Comparison of ENCODE assay signal across 19 cellular contexts in genomic region chr20:57757767-57758166, GRCh38. TPM values are rescaled to one million over a fixed set of nuclear protein-coding genes. Genes with fewer than 3 reads are reported as not detected.
DNase-seq lines count a peak whose midpoint lies in the region; ATAC-seq and TF ChIP-seq lines count a peak whose summit lies in the region.
"Had no signal": no experiment of that assay in that cellular context is flagged by ENCODE, and none has a peak within 500 bp of the region (broad histone marks: within the 10 kb centered on the region; RNA-seq: fewer than 3 reads in every experiment).

No MANE protein-coding gene starts in this region.

- no peak overlapping the region for H3K4ac ChIP-seq in trophoblast cell (ENCODE audit: low read depth, low read length)

- peaks cover 6 to 13% of the 10 kb centered on the region in 2 experiments for H3K4me1 ChIP-seq in trophoblast cell (ENCODE audit: control insufficient read depth in 1 of 2, insufficient read depth in 2 of 2, low read length in 2 of 2)

- peak overlapping the region; percentile 64 for H2AK5ac ChIP-seq in trophoblast cell (ENCODE audit: low read length)

- H3K4me3 ChIP-seq in LNCaP clone FGC (ENCODE audit: low read depth, low read length) (no peak overlapping the region), trophoblast cell (ENCODE audit: low read depth, low read length) (no peak overlapping the region)
- H3K4me3 ChIP-seq: A549; BLaER1 treated with 17β-estradiol and CSF1 and Interleukin-3, amounts not matched to agents 10 nM and 100 nM; GM12878 had no signal

- no CpG with 5 or more reads among the region's 1 CpG for WGBS in trophoblast cell (ENCODE audit: extremely low coverage, insufficient coverage, insufficient read length)

- no peak overlapping the region for H3K18ac ChIP-seq in trophoblast cell (ENCODE audit: low read length)

- H2BK12ac ChIP-seq in trophoblast cell (ENCODE audit: low read length) = no peak overlapping the region

- H3K79me1 ChIP-seq in trophoblast cell (ENCODE audit: low read length) = peaks cover 6% of the 10 kb centered on the region

- no peaks in the 10 kb centered on the region for H3K36me3 ChIP-seq in trophoblast cell (ENCODE audit: control insufficient read depth in 1 of 2, insufficient read depth in 2 of 2, low read length in 2 of 2)
- H3K36me3 ChIP-seq: BLaER1 treated with 17β-estradiol and CSF1 and Interleukin-3, amounts not matched to agents 10 nM and 100 nM had no signal

- H3K27me3 ChIP-seq in trophoblast cell (ENCODE audit: insufficient read depth, low read length) = no peaks in the 10 kb centered on the region
- H3K27me3 ChIP-seq: BLaER1 treated with 17β-estradiol and CSF1 and Interleukin-3, amounts not matched to agents 10 nM and 100 nM had no signal

- H3K27ac ChIP-seq in 22Rv1 (peak overlapping the region; percentile 97), C4-2B (peak overlapping the region; percentile 96), trophoblast cell (ENCODE audit: low read depth, low read length) (no peak overlapping the region)
- H3K27ac ChIP-seq: BLaER1 treated with 17β-estradiol and CSF1 and Interleukin-3, amounts not matched to agents 10 nM and 100 nM had no signal

- H3K14ac ChIP-seq in trophoblast cell (ENCODE audit: low read length) = no peak overlapping the region

- no peak for TF ChIP-seq CTCF in 22Rv1 (IDR thresholded peaks at IDR 0.05)
- TF ChIP-seq CTCF in C4-2B (conservative IDR thresholded peaks at IDR 0.05) = no peak
- no peak for TF ChIP-seq CTCF in LNCaP clone FGC (IDR thresholded peaks at IDR 0.05; ENCODE audit: control insufficient read depth, extremely low read depth, insufficient read depth)

- no peak overlapping the region for H4K91ac ChIP-seq in trophoblast cell (ENCODE audit: low read depth, low read length)

- no peaks in the 10 kb centered on the region for H3K79me2 ChIP-seq in trophoblast cell (ENCODE audit: control insufficient read depth, insufficient read depth, low read length, poor library complexity)

- no peak overlapping the region for H3K23ac ChIP-seq in trophoblast cell (ENCODE audit: low read length)

- peak; percentile 94 for DNase-seq in LNCaP clone FGC (ENCODE audit: low read depth)
- no peak for DNase-seq in trophoblast cell
- no peak for DNase-seq in SHP77 (lab: John Stamatoyannopoulos, UW)
- no peak for DNase-seq in stimulated activated CD4-positive, alpha-beta T cell treated with anti-CD3 and anti-CD28 coated beads, Interleukin-15, amount 100 ng/mL, for 24 hours
- DNase-seq in EL = no peak
- DNase-seq: AML-193; Calu3; CD4-positive, alpha-beta memory T cell; CD4-positive, CD25-positive, alpha-beta regulatory T cell; CD8-positive, alpha-beta memory T cell; COR-L47; DMS79 treated with DMSO at 0.1 percent for 48 hours; GDM1 had no signal

- no peak overlapping the region for H4K8ac ChIP-seq in trophoblast cell (ENCODE audit: low read depth, low read length)

- no peak for ATAC-seq in HG03565 (IDR thresholded peaks at IDR 0.05; ENCODE audit: unreplicated experiment)
- ATAC-seq: A549, GM12878 had no signal

- no peak overlapping the region for H2BK5ac ChIP-seq in trophoblast cell (ENCODE audit: low read depth, low read length, poor library complexity)

- H2BK120ac ChIP-seq in trophoblast cell (ENCODE audit: insufficient read depth, low read length, poor library complexity) = no peak overlapping the region

- H2AFZ ChIP-seq in trophoblast cell (ENCODE audit: insufficient read depth, low read length, poor library complexity) = no peak overlapping the region

- no peak overlapping the region for H3K4me2 ChIP-seq in trophoblast cell (ENCODE audit: low read length)
- H3K4me2 ChIP-seq: A549; BLaER1 treated with 17β-estradiol and CSF1 and Interleukin-3, amounts not matched to agents 10 nM and 100 nM had no signal

- H3K9me3 ChIP-seq in trophoblast cell (ENCODE audit: insufficient read depth, low read depth, low read length) = no peaks in the 10 kb centered on the region

- H3K9ac ChIP-seq in trophoblast cell (ENCODE audit: low read length) = no peak overlapping the region
- H3K9ac ChIP-seq: BLaER1 treated with 17β-estradiol and CSF1 and Interleukin-3, amounts not matched to agents 10 nM and 100 nM had no signal

- no peak overlapping the region for H4K12ac ChIP-seq in trophoblast cell (ENCODE audit: low read depth, low read length)

RNA-seq across cellular contexts. Expression of gene PMEPA1, which starts 48.0 kb away (rescaled TPM):
- 43.9 and 46.9 TPM in 2 replicates for polyA plus RNA-seq in trophoblast cell (2013)
